In the genomic region with DNA sequence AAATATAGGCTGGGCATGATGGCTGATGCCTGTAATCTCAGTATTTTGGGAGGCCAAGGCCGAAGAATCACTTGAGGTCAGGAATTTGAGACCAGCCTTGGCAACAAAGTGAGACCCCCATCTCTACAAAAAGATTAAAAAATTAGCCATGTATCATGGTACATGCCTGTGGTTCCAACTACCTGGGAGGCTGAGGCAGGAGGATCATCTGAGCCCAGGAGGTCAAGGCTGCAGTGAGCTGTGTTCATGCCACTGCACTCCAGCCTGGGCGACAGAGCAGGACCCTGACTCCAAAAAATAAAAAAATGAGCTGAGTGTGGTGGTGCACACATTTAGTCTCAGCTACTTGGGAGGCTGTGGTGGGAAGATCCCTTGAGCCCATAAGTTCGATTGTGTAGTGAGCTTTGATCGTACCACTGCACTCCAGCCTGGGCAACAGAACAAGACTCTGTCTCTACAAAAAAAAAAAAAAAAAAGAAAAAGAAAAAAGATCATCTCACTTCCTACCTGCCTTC, we compare ENCODE assay signal across 22 cellular contexts. TPM values are rescaled to one million over a fixed set of nuclear protein-coding genes. Genes with fewer than 3 reads are reported as not detected.
DNase-seq lines count a peak whose midpoint lies in the region; ATAC-seq and TF ChIP-seq lines count a peak whose summit lies in the region.
"Had no signal": no experiment of that assay in that cellular context is flagged by ENCODE, and none has a peak within 500 bp of the region (broad histone marks: within the 10 kb centered on the region; RNA-seq: fewer than 3 reads in every experiment).

No MANE protein-coding gene starts in this region.

- no peak for TF ChIP-seq RAD21 in HCT116 (IDR thresholded peaks at IDR 0.05; ENCODE audit: low read depth)

- no peak for TF ChIP-seq POLR2A in HCT116 (IDR thresholded peaks at IDR 0.05; ENCODE audit: borderline replicate concordance, extremely low read depth, insufficient read depth, insufficient read length)

- POLR2A ChIA-PET in HCT116 (lab: Charles Lee) = no interaction called here

- H3K79me2 ChIP-seq in HCT116 (ENCODE audit: insufficient read depth, low read length) = no peaks in the 10 kb centered on the region
- H3K79me2 ChIP-seq in hepatocyte = no peaks in the 10 kb centered on the region
- no peaks in the 10 kb centered on the region for H3K79me2 ChIP-seq in mammary epithelial cell (ENCODE audit: insufficient read depth, low read length)

- H3K9me3 ChIP-seq in HCT116 (ENCODE audit: control insufficient read depth in 1 of 2, insufficient read depth in 1 of 2, low read depth in 1 of 2, low read length in 2 of 2) (no peaks in the 10 kb centered on the region), hepatocyte (ENCODE audit: low read depth) (no peaks in the 10 kb centered on the region), mammary epithelial cell (replicated peaks; ENCODE audit: insufficient read depth, low read length) (no peaks in the 10 kb centered on the region)
- H3K9me3 ChIP-seq: BE2C, SJSA1 had no signal

- H2AFZ ChIP-seq in HCT116 (ENCODE audit: low read depth, low read length, poor library complexity, severe bottlenecking) = no peak overlapping the region
- no peak overlapping the region for H2AFZ ChIP-seq in hepatocyte
- H2AFZ ChIP-seq in mammary epithelial cell (ENCODE audit: low read depth, low read length) = no peak overlapping the region

- intact Hi-C loops in HCT116 (cut with micrococcal nuclease) (no loop called here), mammary epithelial cell (cut with micrococcal nuclease) (no loop called here)

- H3K36me3 Mint-ChIP-seq in progenitor cell of endocrine pancreas (ENCODE audit: insufficient read depth) = peaks cover 19% of the 10 kb centered on the region

- peak overlapping the region; percentile 81 for H3K27ac ChIP-seq in 22Rv1
- H3K27ac ChIP-seq in HCT116 (ENCODE audit: low read depth, low read length) = no peak overlapping the region
- H3K27ac ChIP-seq in hepatocyte = peak overlapping the region; percentile 61
- no peak overlapping the region for H3K27ac ChIP-seq in mammary epithelial cell (ENCODE audit: insufficient read depth, low read depth, low read length)
- H3K27ac ChIP-seq: SJSA1 had no signal

- no peaks in the 10 kb centered on the region for H3K9me2 ChIP-seq in HCT116 (ENCODE audit: insufficient read depth)
- H3K9me2 ChIP-seq in hepatocyte (replicated peaks; ENCODE audit: insufficient read depth) = no peaks in the 10 kb centered on the region

- dilution Hi-C loops in mammary epithelial cell (cut with HindIII; ENCODE audit: low sequenced_read_pairs) = no loop called here

- H3K4me3 ChIP-seq in HCT116 (replicated peaks in 1 of 2; ENCODE audit: low read depth in 1 of 2, low read length in 2 of 2) = no peak overlapping the region
- no peak overlapping the region for H3K4me3 ChIP-seq in hepatocyte
- H3K4me3 ChIP-seq in mammary epithelial cell (replicated peaks in 1 of 3; ENCODE audit: insufficient read depth in 1 of 3, low read depth in 2 of 3, low read length in 3 of 3) = no peak overlapping the region
- H3K4me3 ChIP-seq: GM12878, SJSA1 had no signal

- BruUV-seq in HCT116 (replicated peaks; lab: Mats Ljungman, UMichigan) (no TSS peak), mammary epithelial cell (replicated peaks; lab: Mats Ljungman, UMichigan) (no TSS peak)

- no peaks in the 10 kb centered on the region for H3K9me3 Mint-ChIP-seq in progenitor cell of endocrine pancreas (ENCODE audit: low read depth)

- in situ Hi-C loops in mammary epithelial cell (cut with MboI; ENCODE audit: low sequenced_read_pairs in 2 of 2) = loop anchor here (25.0 kb wide), 2 partner anchors 418 to 682 kb away; partner anchors contain the start of genes FRS3 (in 1 of the 2), PRICKLE4 (in 1 of the 2), RPL7L1 (in 1 of the 2) and TOMM6 (in 1 of the 2)

- no peaks in the 10 kb centered on the region for H3K27me3 Mint-ChIP-seq in progenitor cell of endocrine pancreas
- H3K27me3 Mint-ChIP-seq: CD4-positive, CD25-positive, alpha-beta regulatory T cell had no signal

- H3K4me2 ChIP-seq in HCT116 (ENCODE audit: low read length) (peak overlapping the region; percentile 36; the same call in 1 of the 2 replicates), hepatocyte (peak overlapping the region; percentile 2), mammary epithelial cell (ENCODE audit: insufficient read depth, low read depth, low read length) (no peak overlapping the region)

- RAD21 ChIA-PET in HCT116 (lab: Charles Lee; ENCODE audit: low non-redundant PET in 1 of 2, low total read pairs in 2 of 2, uncharacterized antibody in 2 of 2, unreplicated experiment in 2 of 2) = no interaction called here

- H3K4me1 Mint-ChIP-seq in progenitor cell of endocrine pancreas (ENCODE audit: low read depth) = peaks cover 25% of the 10 kb centered on the region

- ATAC-seq in HCT116 (no peak), GM19035 (IDR thresholded peaks at IDR 0.05; ENCODE audit: unreplicated experiment) (no peak)
- ATAC-seq: GM12878, Right ventricle myocardium inferior had no signal

- H3K4me1 ChIP-seq in HCT116 (ENCODE audit: control insufficient read depth in 1 of 2, insufficient read depth in 2 of 2, low read length in 2 of 2) (peaks cover 2 to 21% of the 10 kb centered on the region in 2 experiments; a peak in 3 of 4 replicates), hepatocyte (ENCODE audit: insufficient read depth) (peaks cover 13% of the 10 kb centered on the region), mammary epithelial cell (ENCODE audit: insufficient read depth, low read length) (peaks cover 9% of the 10 kb centered on the region)
- H3K4me1 ChIP-seq: BE2C had no signal

- TF ChIP-seq CTCF in 22Rv1 (IDR thresholded peaks at IDR 0.05) = no peak
- TF ChIP-seq CTCF in HCT116 (IDR thresholded peaks at IDR 0.05 in 2 of 3, conservative IDR thresholded peaks at IDR 0.05 in 1 of 3; ENCODE audit: borderline replicate concordance in 1 of 3, insufficient read depth in 1 of 3, low read depth in 2 of 3, low read length in 2 of 3) = no peak
- TF ChIP-seq CTCF in hepatocyte (IDR thresholded peaks at IDR 0.05; ENCODE audit: poor library complexity) = no peak
- no peak for TF ChIP-seq CTCF in progenitor cell of endocrine pancreas (IDR thresholded peaks at IDR 0.05; ENCODE audit: unreplicated experiment)
- no peak for TF ChIP-seq CTCF in mammary epithelial cell (conservative IDR thresholded peaks at IDR 0.05 in 1 of 2, IDR thresholded peaks at IDR 0.05 in 1 of 2; ENCODE audit: extremely low read depth in 1 of 2, insufficient read depth in 1 of 2, low read depth in 1 of 2, low read length in 2 of 2)

- peak overlapping the region; percentile 81 for H3K27ac Mint-ChIP-seq in progenitor cell of endocrine pancreas
- H3K27ac Mint-ChIP-seq: CD4-positive, CD25-positive, alpha-beta regulatory T cell had no signal

- H3K4me3 Mint-ChIP-seq in progenitor cell of endocrine pancreas (ENCODE audit: low read depth) = no peak overlapping the region
- H3K4me3 Mint-ChIP-seq: CD4-positive, CD25-positive, alpha-beta regulatory T cell had no signal

- no peak overlapping the region for H3K9ac ChIP-seq in HCT116 (ENCODE audit: low read length)
- H3K9ac ChIP-seq in mammary epithelial cell (ENCODE audit: insufficient read depth, low read length) = no peak overlapping the region

- no peaks in the 10 kb centered on the region for H3K27me3 ChIP-seq in HCT116 (ENCODE audit: insufficient read depth, low read length)
- no peaks in the 10 kb centered on the region for H3K27me3 ChIP-seq in hepatocyte
- no peaks in the 10 kb centered on the region for H3K27me3 ChIP-seq in mammary epithelial cell (ENCODE audit: insufficient read depth, low read length)
- H3K27me3 ChIP-seq: BE2C, SJSA1 had no signal

- DNase-seq in HCT116 (ENCODE audit: low read depth, low spot score) = no peak
- DNase-seq in hepatocyte (ENCODE audit: low spot score) = no peak
- no peak for DNase-seq in progenitor cell of endocrine pancreas (ENCODE audit: low spot score, unreplicated experiment)
- no peak for DNase-seq in mammary epithelial cell
- no peak for DNase-seq in activated CD4-positive, alpha-beta T cell treated with anti-CD3 and anti-CD28 coated beads for 1 hour
- DNase-seq: BE2C; CD4-positive, CD25-positive, alpha-beta regulatory T cell; DND-41; Kasumi-1; NCI-H1694 treated with DMSO at 0.1 percent for 48 hours; NCI-H2081 treated with DMSO at 0.1 percent for 48 hours; NCI-H2171 treated with DMSO at 0.1 percent for 48 hours; NCI-H524 treated with DMSO at 0.1 percent for 48 hours had no signal

- H3K36me3 ChIP-seq in HCT116 (ENCODE audit: control insufficient read depth in 1 of 2, insufficient read depth in 2 of 2, low read length in 2 of 2) (peaks cover 14 to 23% of the 10 kb centered on the region in 2 experiments; a peak in 3 of 4 replicates), hepatocyte (replicated peaks; ENCODE audit: insufficient read depth, low read depth) (no peaks in the 10 kb centered on the region), mammary epithelial cell (ENCODE audit: insufficient read depth, low read length) (peaks cover 19% of the 10 kb centered on the region)

- 87% methylated on average over 4 of the region's 4 CpGs for WGBS in hepatocyte (ENCODE audit: low lambda C conversion rate, missing lambda C conversion rate)
- 87% methylated on average over 4 of the region's 4 CpGs for WGBS in mammary epithelial cell (ENCODE audit: low coverage, missing lambda C conversion rate)

- CTCF ChIA-PET in HCT116 (lab: Charles Lee) (interaction anchor here (1.4 kb wide), 1 partner anchor 10 kb away, joined by 7 read pairs; no protein-coding TSS in a partner anchor), mammary epithelial cell (lab: Charles Lee; ENCODE audit: low non-redundant PET) (no interaction called here)

- no peaks in the 10 kb centered on the region for H4K20me1 ChIP-seq in HCT116 (ENCODE audit: insufficient read depth)
- H4K20me1 ChIP-seq in hepatocyte (ENCODE audit: insufficient read depth, poor library complexity, severe bottlenecking) = no peaks in the 10 kb centered on the region
- H4K20me1 ChIP-seq in mammary epithelial cell (ENCODE audit: insufficient read depth, low read length) = no peaks in the 10 kb centered on the region

RNA-seq across cellular contexts. Expression of gene GUCA1B, which starts 10.1 kb away (rescaled TPM):
- total RNA-seq in HCT116 (2021; ENCODE audit: unreplicated experiment) (4.6 TPM), hepatocyte (0.72 and 0.93 TPM in 2 replicates), progenitor cell of endocrine pancreas (1.3 and 1.4 TPM in 2 replicates), mammary epithelial cell (under 1 TPM in 1 of 2 donors, not detected in 1; 0.17 TPM)
- 2.5 and 3.4 TPM in 2 replicates for polyA plus RNA-seq in HCT116 (2012)
- polyA plus RNA-seq in hepatocyte (0.41 TPM in 1 of 2 replicates, not detected in the other), mammary epithelial cell (0.39 TPM)
- not detected for polyA minus RNA-seq in mammary epithelial cell
- total RNA-seq: H4, SJSA1 had no signal

RNA-seq across cellular contexts. Expression of gene MRPS10, which starts 12.8 kb away (rescaled TPM):
- 62.1 TPM for total RNA-seq in HCT116 (2021; ENCODE audit: unreplicated experiment)
- 24.8 and 34.6 TPM in 2 replicates for polyA plus RNA-seq in HCT116 (2012)
- total RNA-seq in hepatocyte = 38.6 and 42.8 TPM in 2 replicates
- 26.8 and 27.7 TPM in 2 replicates for polyA plus RNA-seq in hepatocyte
- total RNA-seq in progenitor cell of endocrine pancreas = 22.0 and 22.5 TPM in 2 replicates
- total RNA-seq in mammary epithelial cell = 10 to 100 TPM; 41.2 to 50.9 TPM
- polyA plus RNA-seq in mammary epithelial cell = 51.2 TPM
- 13.8 TPM for polyA minus RNA-seq in mammary epithelial cell

RNA-seq across cellular contexts. Expression of gene GUCA1A, which starts 31.7 kb away (rescaled TPM):
- not detected for total RNA-seq in HCT116 (2021; ENCODE audit: unreplicated experiment)
- polyA plus RNA-seq in HCT116 (2012) = not detected in 2 replicates
- 0.43 and 0.92 TPM in 2 replicates for total RNA-seq in hepatocyte
- polyA plus RNA-seq in hepatocyte = 0.75 and 3.1 TPM in 2 replicates
- total RNA-seq in progenitor cell of endocrine pancreas = 0.84 and 1.2 TPM in 2 replicates
- not detected for total RNA-seq in mammary epithelial cell
- polyA plus RNA-seq in mammary epithelial cell = not detected
- not detected for polyA minus RNA-seq in mammary epithelial cell
- total RNA-seq: A673; CD4-positive, CD25-positive, alpha-beta regulatory T cell; GM12878; H4; MCF 10A; OCI-LY7; Right ventricle myocardium inferior; SJSA1 had no signal
- polyA plus RNA-seq: CD4-positive, CD25-positive, alpha-beta regulatory T cell; GM12878 had no signal

Comparison
In these comparisons a context has a peak if more than half of its experiments do, and no peak if none do; other contexts are left out.
1. H3K27ac ChIP-seq: peak in 22Rv1 (single experiment) and hepatocyte (single experiment); none in HCT116 (single experiment) and mammary epithelial cell (single experiment).